Comparison of ENCODE assay signal across 8 cellular contexts in genomic region chr4:4995103-4995761, GRCh38. TPM values are rescaled to one million over a fixed set of nuclear protein-coding genes. Genes with fewer than 3 reads are reported as not detected.
A peak's percentile ranks its signal among the peaks of the same experiment; 100 is the strongest.
DNase-seq lines count a peak whose midpoint lies in the region; ATAC-seq and TF ChIP-seq lines count a peak whose summit lies in the region.

No MANE protein-coding gene starts in this region.

- TF ChIP-seq CTCF in HCT116 (IDR thresholded peaks at IDR 0.05 in 2 of 3, conservative IDR thresholded peaks at IDR 0.05 in 1 of 3; ENCODE audit: borderline replicate concordance in 1 of 3, insufficient read depth in 1 of 3, low read depth in 2 of 3, low read length in 2 of 3) (peak; percentile 71 to 96 (median 94)), fibroblast of lung (conservative IDR thresholded peaks at IDR 0.05 in 1 of 2, IDR thresholded peaks at IDR 0.05 in 1 of 2; ENCODE audit: low read depth in 1 of 2, low read length in 2 of 2) (peak; percentile 92 to 98), testis (IDR thresholded peaks at IDR 0.05) (peak; percentile 33 to 89 (median 66))

- H3K27me3 Mint-ChIP-seq in activated CD4-positive, alpha-beta memory T cell treated with anti-CD3 and anti-CD28 coated beads, Interleukin-2, amount 10 ng/mL, durations not matched to agents 7 days and 5 days, result peaks cover 16% of the 10 kb centered on the region
- H3K27me3 Mint-ChIP-seq in naive B cell, result peaks cover 8 to 24% (median 12%) of the 10 kb centered on the region in 3 donors

- H3K27me3 ChIP-seq in HCT116 (ENCODE audit: insufficient read depth, low read length) (peaks cover 10% of the 10 kb centered on the region; the same call in 1 of the 2 replicates), fibroblast of lung (ENCODE audit: control insufficient read depth, insufficient read depth, low read length) (no peaks in the 10 kb centered on the region), testis (no peaks in the 10 kb centered on the region)

- CTCF ChIA-PET in HCT116 (lab: Charles Lee), result interaction anchor here (1.1 to 1.6 kb wide), 2 partner anchors 10 to 818 kb away, joined by 4 read pairs; no protein-coding TSS in a partner anchor
- CTCF ChIA-PET in activated CD4-positive, alpha-beta memory T cell treated with anti-CD3 and anti-CD28 coated beads, Interleukin-2, amount 10 ng/mL, durations not matched to agents 7 days and 5 days (lab: Charles Lee), result interaction anchor here (1.7 kb wide), 1 partner anchor 17 kb away, joined by 4 read pairs; no protein-coding TSS in a partner anchor

- peak; percentile 87 for TF ChIP-seq RAD21 in HCT116 (IDR thresholded peaks at IDR 0.05; ENCODE audit: low read depth)

- ATAC-seq in HCT116, result peak; percentile 89
- peak; percentile 53 to 62 for ATAC-seq in naive B cell (ENCODE audit: low read depth in 2 of 2)

- DNase-seq in DMS79 treated with DMSO at 0.1 percent for 48 hours (lab: John Stamatoyannopoulos, UW), result peak; percentile 7
- DNase-seq in DMS79 (lab: John Stamatoyannopoulos, UW), result no peak
- peak; percentile 54 for DNase-seq in HCT116 (ENCODE audit: low read depth, low spot score)
- peak; percentile 72 for DNase-seq in NCI-H2196 (lab: John Stamatoyannopoulos, UW; ENCODE audit: unreplicated experiment)
- DNase-seq in activated CD4-positive, alpha-beta memory T cell treated with anti-CD3 and anti-CD28 coated beads, Interleukin-2, amount 10 ng/mL, durations not matched to agents 7 days and 5 days, result peak; percentile 43
- peak; percentile 41 to 63 for DNase-seq in fibroblast of lung (ENCODE audit: low read depth in 2 of 2)
- DNase-seq in naive B cell, result peak; percentile 42
- DNase-seq in testis, result peak; percentile 81

- TF ChIP-seq POLR2A in HCT116 (IDR thresholded peaks at IDR 0.05; ENCODE audit: borderline replicate concordance, extremely low read depth, insufficient read depth, insufficient read length) (no peak), testis (IDR thresholded peaks at IDR 0.05) (no peak)

- 10 to 20% methylated on average over 7 to 18 of the region's 18 CpGs for WGBS in testis, 2 donors

- H3K9ac ChIP-seq in HCT116 (ENCODE audit: low read length), result no peak overlapping the region
- H3K9ac ChIP-seq in fibroblast of lung (ENCODE audit: insufficient read depth, low read length), result no peak overlapping the region

- intact Hi-C loops in HCT116 (cut with micrococcal nuclease) (loop anchor here (1.0 to 10.0 kb wide), 7 partner anchors 147 to 817 kb away; no protein-coding TSS in a partner anchor), testis (cut with DNase I; ENCODE audit: low total_unique reads) (no loop called here)

- no peaks in the 10 kb centered on the region for H3K36me3 Mint-ChIP-seq in activated CD4-positive, alpha-beta memory T cell treated with anti-CD3 and anti-CD28 coated beads, Interleukin-2, amount 10 ng/mL, durations not matched to agents 7 days and 5 days (ENCODE audit: low read depth)
- no peaks in the 10 kb centered on the region for H3K36me3 Mint-ChIP-seq in naive B cell

- POLR2A ChIA-PET in HCT116 (lab: Charles Lee), result no interaction called here
- POLR2A ChIA-PET in activated CD4-positive, alpha-beta memory T cell treated with anti-CD3 and anti-CD28 coated beads, Interleukin-2, amount 10 ng/mL, durations not matched to agents 7 days and 5 days (lab: Charles Lee), result no interaction called here

- RAD21 ChIA-PET in HCT116 (lab: Charles Lee; ENCODE audit: low non-redundant PET in 1 of 2, low total read pairs in 2 of 2, uncharacterized antibody in 2 of 2, unreplicated experiment in 2 of 2), result no interaction called here

- H3K4me1 Mint-ChIP-seq in activated CD4-positive, alpha-beta memory T cell treated with anti-CD3 and anti-CD28 coated beads, Interleukin-2, amount 10 ng/mL, durations not matched to agents 7 days and 5 days, result no peaks in the 10 kb centered on the region
- peaks cover 16 to 23% (median 16%) of the 10 kb centered on the region in 3 donors for H3K4me1 Mint-ChIP-seq in naive B cell

- no peak overlapping the region for H3K27ac ChIP-seq in HCT116 (ENCODE audit: low read depth, low read length)
- no peak overlapping the region for H3K27ac ChIP-seq in fibroblast of lung (ENCODE audit: insufficient read depth, low read length)
- H3K27ac ChIP-seq in testis, result no peak overlapping the region

- H3K27ac Mint-ChIP-seq in activated CD4-positive, alpha-beta memory T cell treated with anti-CD3 and anti-CD28 coated beads, Interleukin-2, amount 10 ng/mL, durations not matched to agents 7 days and 5 days, result no peak overlapping the region
- H3K27ac Mint-ChIP-seq in naive B cell, result peak overlapping the region in 2 of 6 donors; percentile 27 to 56

- no peaks in the 10 kb centered on the region for H3K9me3 Mint-ChIP-seq in activated CD4-positive, alpha-beta memory T cell treated with anti-CD3 and anti-CD28 coated beads, Interleukin-2, amount 10 ng/mL, durations not matched to agents 7 days and 5 days
- H3K9me3 Mint-ChIP-seq in naive B cell, result no peaks in the 10 kb centered on the region

- H3K36me3 ChIP-seq in HCT116 (ENCODE audit: control insufficient read depth in 1 of 2, insufficient read depth in 2 of 2, low read length in 2 of 2), result no peaks in the 10 kb centered on the region
- no peaks in the 10 kb centered on the region for H3K36me3 ChIP-seq in fibroblast of lung (ENCODE audit: control insufficient read depth, insufficient read depth, low read length)
- H3K36me3 ChIP-seq in testis (ENCODE audit: low read depth, missing control alignments), result no peaks in the 10 kb centered on the region

- no peak overlapping the region for H3K4me3 ChIP-seq in HCT116 (replicated peaks in 1 of 2; ENCODE audit: low read depth in 1 of 2, low read length in 2 of 2)
- no peak overlapping the region for H3K4me3 ChIP-seq in fibroblast of lung (replicated peaks in 1 of 4; ENCODE audit: control extremely low read depth in 1 of 4, insufficient read depth in 1 of 4, low read depth in 3 of 4, low read length in 4 of 4)
- no peak overlapping the region for H3K4me3 ChIP-seq in testis

- no peaks in the 10 kb centered on the region for H3K79me2 ChIP-seq in HCT116 (ENCODE audit: insufficient read depth, low read length)
- no peaks in the 10 kb centered on the region for H3K79me2 ChIP-seq in fibroblast of lung (ENCODE audit: control insufficient read depth, insufficient read depth, low read length)

- BruUV-seq in HCT116 (replicated peaks; lab: Mats Ljungman, UMichigan), result no TSS peak

- H3K9me2 ChIP-seq in HCT116 (ENCODE audit: insufficient read depth), result no peaks in the 10 kb centered on the region

- no peaks in the 10 kb centered on the region for H3K9me3 ChIP-seq in HCT116 (ENCODE audit: control insufficient read depth in 1 of 2, insufficient read depth in 1 of 2, low read depth in 1 of 2, low read length in 2 of 2)
- no peaks in the 10 kb centered on the region for H3K9me3 ChIP-seq in fibroblast of lung (ENCODE audit: control insufficient read depth, insufficient read depth, low read depth, low read length)
- no peaks in the 10 kb centered on the region for H3K9me3 ChIP-seq in testis

- H4K20me1 ChIP-seq in HCT116 (ENCODE audit: insufficient read depth) (no peaks in the 10 kb centered on the region), fibroblast of lung (ENCODE audit: control insufficient read depth, extremely low read depth, insufficient read depth, low read length) (no peaks in the 10 kb centered on the region)

- no peak overlapping the region for H3K4me3 Mint-ChIP-seq in activated CD4-positive, alpha-beta memory T cell treated with anti-CD3 and anti-CD28 coated beads, Interleukin-2, amount 10 ng/mL, durations not matched to agents 7 days and 5 days
- peak overlapping the region in 2 of 8 donors; percentile 30 to 60 for H3K4me3 Mint-ChIP-seq in naive B cell

- peak overlapping the region; percentile 43 for H3K4me2 ChIP-seq in HCT116 (ENCODE audit: low read length)
- no peak overlapping the region for H3K4me2 ChIP-seq in fibroblast of lung (ENCODE audit: extremely low read depth, insufficient read depth, low read length)

- H2AFZ ChIP-seq in HCT116 (ENCODE audit: low read depth, low read length, poor library complexity, severe bottlenecking) (peak overlapping the region; percentile 73), fibroblast of lung (ENCODE audit: low read length) (no peak overlapping the region)

- peaks cover 9 to 20% of the 10 kb centered on the region in 2 experiments; a peak in 3 of 4 replicates for H3K4me1 ChIP-seq in HCT116 (ENCODE audit: control insufficient read depth in 1 of 2, insufficient read depth in 2 of 2, low read length in 2 of 2)
- peaks cover 15% of the 10 kb centered on the region for H3K4me1 ChIP-seq in fibroblast of lung (ENCODE audit: control insufficient read depth, extremely low read depth, insufficient read depth, low read length)
- peaks cover 6% of the 10 kb centered on the region for H3K4me1 ChIP-seq in testis

TF ChIP-seq in HCT116, 20 proteins besides CTCF, POLR2A, EP300 and RAD21 (continues in another document):
- TF ChIP-seq SIN3A (IDR thresholded peaks at IDR 0.05; ENCODE audit: low read depth) (no peak), SP1 (IDR thresholded peaks at IDR 0.05; ENCODE audit: low read depth) (no peak)

RNA-seq across cellular contexts. Expression of gene CYTL1, which starts 24.0 kb away (rescaled TPM):
- total RNA-seq in HCT116 (2021; ENCODE audit: unreplicated experiment), result not detected
- not detected in 2 replicates for polyA plus RNA-seq in HCT116 (2012)
- total RNA-seq in activated CD4-positive, alpha-beta memory T cell treated with anti-CD3 and anti-CD28 coated beads, Interleukin-2, amount 10 ng/mL, durations not matched to agents 7 days and 5 days, result not detected
- total RNA-seq in fibroblast of lung, result 0.17 TPM in 1 of 2 replicates, not detected in the other
- polyA plus RNA-seq in fibroblast of lung, result 6.9 TPM in 1 of 2 replicates, not detected in the other
- polyA plus RNA-seq in fibroblast of lung (2012), result 4.3 TPM in 1 of 2 replicates, not detected in the other
- not detected in 2 replicates for polyA minus RNA-seq in fibroblast of lung (ENCODE audit: low replicate concordance)
- not detected for polyA plus RNA-seq in naive B cell (ENCODE audit: low read depth in 6 of 6)
- under 1 TPM in 1 of 2 donors, not detected in 1; 0.39 TPM for total RNA-seq in testis
- 3.1 TPM for polyA plus RNA-seq in testis (ENCODE audit: insufficient read depth, low read depth, low replicate concordance)

RNA-seq across cellular contexts. Expression of gene STK32B, which starts 56.0 kb away (rescaled TPM):
- total RNA-seq in HCT116 (2021; ENCODE audit: unreplicated experiment), result not detected
- polyA plus RNA-seq in HCT116 (2012), result not detected in 2 replicates
- total RNA-seq in activated CD4-positive, alpha-beta memory T cell treated with anti-CD3 and anti-CD28 coated beads, Interleukin-2, amount 10 ng/mL, durations not matched to agents 7 days and 5 days, result not detected
- under 0.01 and 0.50 TPM in 2 replicates for total RNA-seq in fibroblast of lung
- 1.3 and 1.4 TPM in 2 replicates for polyA plus RNA-seq in fibroblast of lung
- polyA plus RNA-seq in fibroblast of lung (2012), result 1.3 and 1.7 TPM in 2 replicates
- polyA minus RNA-seq in fibroblast of lung (ENCODE audit: low replicate concordance), result 0.98 and 4.7 TPM in 2 replicates
- 1 to 10 TPM in 3 of 6 donors, under 1 TPM in 1, not detected in 2; 0.27 to 4.7 (median 1.2) TPM for polyA plus RNA-seq in naive B cell (ENCODE audit: low read depth in 6 of 6)
- total RNA-seq in testis, result 10 to 100 TPM; 17.5 to 22.6 TPM
- polyA plus RNA-seq in testis (ENCODE audit: insufficient read depth, low read depth, low replicate concordance), result 29.7 TPM

Comparison
In these comparisons a context has a peak if more than half of its experiments do, and no peak if none do; other contexts are left out.
1. RNA of gene STK32B, which starts 56.0 kb away (total RNA-seq): 17.5 to 22.6 TPM in testis; under 0.01 to 0.50 TPM in fibroblast of lung, not detected in HCT116 (single experiment) and not detected in activated CD4-positive, alpha-beta memory T cell treated with anti-CD3 and anti-CD28 coated beads, Interleukin-2, amount 10 ng/mL, durations not matched to agents 7 days and 5 days; every median in the first group is over 10 times any median in the second.
2. Peak in every context shown above with its lines, with median percentiles within 50 percentile points of each other: CTCF ChIP-seq.